Comparison of ENCODE assay signal across 1 cellular context in the genomic region with DNA sequence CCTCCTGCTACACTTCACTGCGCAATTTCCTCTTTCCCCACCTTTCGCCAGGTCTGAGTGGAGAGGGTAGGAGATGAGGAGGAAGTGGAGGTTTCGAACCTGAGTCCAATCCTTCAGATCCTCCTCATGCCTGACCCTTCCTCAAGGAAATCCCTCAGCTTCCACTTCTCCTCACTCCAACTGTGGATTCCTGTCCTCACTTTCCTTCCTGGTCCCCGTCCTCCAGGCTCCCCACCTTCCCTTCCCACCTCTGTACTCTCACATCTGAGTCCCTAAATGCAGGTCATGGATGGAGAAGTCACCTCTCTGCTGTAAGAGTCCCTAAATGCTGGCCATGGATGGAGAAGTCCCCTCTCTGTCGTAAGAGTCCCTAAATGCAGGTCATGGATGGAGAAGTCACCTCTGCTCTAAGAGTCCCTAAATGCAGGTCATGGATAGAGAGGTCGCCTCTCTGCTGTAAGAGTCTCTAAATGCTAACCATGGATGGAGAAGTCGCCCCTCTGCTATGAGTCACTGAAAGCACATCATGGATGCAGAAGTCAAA.
TF ChIP-seq lines count a peak whose summit lies in the region.

No MANE protein-coding gene starts in this region.

TF ChIP-seq in K562, 482 proteins besides CTCF, POLR2A, EP300 and RAD21:
- TF ChIP-seq PPARD (CRISPR knock-in tag; IDR thresholded peaks at IDR 0.05) (no peak), MYNN (IDR thresholded peaks at IDR 0.05) (peak; percentile 100), MYNN (CRISPR knock-in tag; IDR thresholded peaks at IDR 0.05) (peak; percentile 96), SMARCA5 (IDR thresholded peaks at IDR 0.05) (0 out of 2 replicates have a peak, but pooled peaks have one; percentile 77), HDAC1 (IDR thresholded peaks at IDR 0.05) (no peak), POLR2AphosphoS5 (IDR thresholded peaks at IDR 0.05; ENCODE audit: control insufficient read depth, insufficient read depth, low read depth, low read length) (peak; percentile 40; the same call in 1 of the 2 replicates), HDGF (IDR thresholded peaks at IDR 0.05) (no peak), NFXL1 (CRISPR knock-in tag; IDR thresholded peaks at IDR 0.05) (no peak), SPI1 (IDR thresholded peaks at IDR 0.05; ENCODE audit: borderline replicate concordance, low read depth, low read length) (0 out of 2 replicates have a peak, but pooled peaks have one; percentile 17), POLR2B (IDR thresholded peaks at IDR 0.05; ENCODE audit: low read depth, partially characterized antibody) (peak; percentile 57), ZNF274 (IDR thresholded peaks at IDR 0.05; ENCODE audit: borderline replicate concordance, low read depth, low read length) (no peak), RBM25 (IDR thresholded peaks at IDR 0.05; ENCODE audit: low read depth, low read length, severe bottlenecking) (peak; percentile 57), BCL6 (CRISPR knock-in tag; IDR thresholded peaks at IDR 0.05) (no peak), ESRRA (IDR thresholded peaks at IDR 0.05; ENCODE audit: borderline replicate concordance, low read depth) (peak; percentile 29; the same call in 1 of the 2 replicates), HNRNPL (IDR thresholded peaks at IDR 0.05; ENCODE audit: low read depth, low read length) (no peak), BCOR (IDR thresholded peaks at IDR 0.05) (0 out of 2 replicates have a peak, but pooled peaks have one; percentile 39)
- TF ChIP-seq, protein P1, sequence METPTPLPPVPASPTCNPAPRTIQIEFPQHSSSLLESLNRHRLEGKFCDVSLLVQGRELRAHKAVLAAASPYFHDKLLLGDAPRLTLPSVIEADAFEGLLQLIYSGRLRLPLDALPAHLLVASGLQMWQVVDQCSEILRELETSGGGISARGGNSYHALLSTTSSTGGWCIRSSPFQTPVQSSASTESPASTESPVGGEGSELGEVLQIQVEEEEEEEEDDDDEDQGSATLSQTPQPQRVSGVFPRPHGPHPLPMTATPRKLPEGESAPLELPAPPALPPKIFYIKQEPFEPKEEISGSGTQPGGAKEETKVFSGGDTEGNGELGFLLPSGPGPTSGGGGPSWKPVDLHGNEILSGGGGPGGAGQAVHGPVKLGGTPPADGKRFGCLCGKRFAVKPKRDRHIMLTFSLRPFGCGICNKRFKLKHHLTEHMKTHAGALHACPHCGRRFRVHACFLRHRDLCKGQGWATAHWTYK (CRISPR knock-in tag; IDR thresholded peaks at IDR 0.05): no peak
- TF ChIP-seq, protein P2, sequence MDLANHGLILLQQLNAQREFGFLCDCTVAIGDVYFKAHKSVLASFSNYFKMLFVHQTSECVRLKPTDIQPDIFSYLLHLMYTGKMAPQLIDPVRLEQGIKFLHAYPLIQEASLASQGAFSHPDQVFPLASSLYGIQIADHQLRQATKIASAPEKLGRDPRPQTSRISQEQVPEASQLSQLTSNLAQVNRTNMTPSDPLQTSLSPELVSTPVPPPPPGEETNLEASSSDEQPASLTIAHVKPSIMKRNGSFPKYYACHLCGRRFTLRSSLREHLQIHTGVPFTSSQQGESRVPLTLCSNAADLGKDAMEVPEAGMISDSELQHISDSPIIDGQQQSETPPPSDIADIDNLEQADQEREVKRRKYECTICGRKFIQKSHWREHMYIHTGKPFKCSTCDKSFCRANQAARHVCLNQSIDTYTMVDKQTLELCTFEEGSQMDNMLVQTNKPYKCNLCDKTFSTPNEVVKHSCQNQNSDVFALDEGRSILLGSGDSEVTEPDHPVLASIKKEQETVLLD (IDR thresholded peaks at IDR 0.05): no peak
- TF ChIP-seq, protein P3, sequence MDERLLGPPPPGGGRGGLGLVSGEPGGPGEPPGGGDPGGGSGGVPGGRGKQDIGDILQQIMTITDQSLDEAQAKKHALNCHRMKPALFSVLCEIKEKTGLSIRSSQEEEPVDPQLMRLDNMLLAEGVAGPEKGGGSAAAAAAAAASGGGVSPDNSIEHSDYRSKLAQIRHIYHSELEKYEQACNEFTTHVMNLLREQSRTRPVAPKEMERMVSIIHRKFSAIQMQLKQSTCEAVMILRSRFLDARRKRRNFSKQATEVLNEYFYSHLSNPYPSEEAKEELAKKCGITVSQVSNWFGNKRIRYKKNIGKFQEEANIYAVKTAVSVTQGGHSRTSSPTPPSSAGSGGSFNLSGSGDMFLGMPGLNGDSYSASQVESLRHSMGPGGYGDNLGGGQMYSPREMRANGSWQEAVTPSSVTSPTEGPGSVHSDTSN (CRISPR knock-in tag; IDR thresholded peaks at IDR 0.05; ENCODE audit: low read depth): no peak
- TF ChIP-seq, protein P3 (tag; conservative IDR thresholded peaks at IDR 0.05; ENCODE audit: low read depth): no peak
- TF ChIP-seq, protein P4, sequence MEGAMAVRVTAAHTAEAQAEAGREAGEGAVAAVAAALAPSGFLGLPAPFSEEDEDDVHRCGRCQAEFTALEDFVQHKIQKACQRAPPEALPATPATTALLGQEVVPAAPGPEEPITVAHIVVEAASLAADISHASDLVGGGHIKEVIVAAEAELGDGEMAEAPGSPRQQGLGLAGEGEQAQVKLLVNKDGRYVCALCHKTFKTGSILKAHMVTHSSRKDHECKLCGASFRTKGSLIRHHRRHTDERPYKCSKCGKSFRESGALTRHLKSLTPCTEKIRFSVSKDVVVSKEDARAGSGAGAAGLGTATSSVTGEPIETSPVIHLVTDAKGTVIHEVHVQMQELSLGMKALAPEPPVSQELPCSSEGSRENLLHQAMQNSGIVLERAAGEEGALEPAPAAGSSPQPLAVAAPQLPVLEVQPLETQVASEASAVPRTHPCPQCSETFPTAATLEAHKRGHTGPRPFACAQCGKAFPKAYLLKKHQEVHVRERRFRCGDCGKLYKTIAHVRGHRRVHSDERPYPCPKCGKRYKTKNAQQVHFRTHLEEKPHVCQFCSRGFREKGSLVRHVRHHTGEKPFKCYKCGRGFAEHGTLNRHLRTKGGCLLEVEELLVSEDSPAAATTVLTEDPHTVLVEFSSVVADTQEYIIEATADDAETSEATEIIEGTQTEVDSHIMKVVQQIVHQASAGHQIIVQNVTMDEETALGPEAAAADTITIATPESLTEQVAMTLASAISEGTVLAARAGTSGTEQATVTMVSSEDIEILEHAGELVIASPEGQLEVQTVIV (CRISPR knock-in tag; IDR thresholded peaks at IDR 0.05; ENCODE audit: borderline replicate concordance): no peak
TF ChIP-seq in K562: peak in this region for 8.
